ENCODE assay signal across 34 cellular contexts in genomic region chr16:79969458-79969857, GRCh38.
"Had no signal": no experiment of that assay in that cellular context is flagged by ENCODE, and none has a peak within 500 bp of the region (broad histone marks: within the 10 kb centered on the region; RNA-seq: fewer than 3 reads in every experiment).

No MANE protein-coding gene starts in this region.

- H3K9me3 ChIP-seq: adrenal gland, body of pancreas, breast epithelium had no signal

- H3K36me3 ChIP-seq: adrenal gland, brain microvascular endothelial cell, breast epithelium had no signal

- H3K9me3 Mint-ChIP-seq: activated B cell treated with CpG ODN at 0.5 μM for 24 hours; activated CD4-positive, alpha-beta memory T cell treated with anti-CD3 and anti-CD28 coated beads for 36 hours; activated CD4-positive, alpha-beta T cell treated with anti-CD3 and anti-CD28 coated beads, Interleukin-2, amount 10 ng/mL, durations not matched to agents 24 days and 14 days; activated CD8-positive, alpha-beta T cell treated with anti-CD3 and anti-CD28 coated beads for 36 hours; activated naive CD4-positive, alpha-beta T cell treated with anti-CD3 and anti-CD28 coated beads for 36 hours; activated naive CD4-positive, alpha-beta T cell treated with anti-CD3 and anti-CD28 coated beads, Interleukin-2, amount 50 U/mL, for 72 hours; activated naive CD8-positive, alpha-beta T cell treated with anti-CD3 and anti-CD28 coated beads for 36 hours; activated T-cell treated with anti-CD3 and anti-CD28 coated beads, Interleukin-2, amount 50 U/mL, for 4 hours; activated T-cell treated with anti-CD3 and anti-CD28 coated beads, Interleukin-2, amount 50 U/mL, for 72 hours; activated T-helper 1 cell treated with anti-CD3 and anti-CD28 coated beads, Interleukin-12 subunit alpha, Interleukin-12 subunit beta, Interleukin-2, Interleukin-4 antibody, amounts not matched to agents 30 ng/mL and 10 ng/mL and 1 ng/mL, durations not matched to agents 14 hours and 24 hours and 36 hours; activated T-helper 17 cell treated with anti-CD3 and anti-CD28 coated beads, Interleukin-2, amount 50 U/mL, for 72 hours; T-helper 2 cell treated with Interferon-gamma antibody and Interleukin-4, amounts not matched to agents 5 μg/mL and 100 μg/mL, for 36 hours had no signal

- H3K27me3 Mint-ChIP-seq: activated B cell treated with CpG ODN at 0.5 μM for 24 hours; activated CD8-positive, alpha-beta T cell treated with anti-CD3 and anti-CD28 coated beads for 36 hours; activated naive CD8-positive, alpha-beta T cell treated with anti-CD3 and anti-CD28 coated beads for 36 hours had no signal

- ATAC-seq: activated CD8-positive, alpha-beta T cell treated with anti-CD3 and anti-CD28 coated beads for 36 hours; activated naive CD4-positive, alpha-beta T cell treated with anti-CD3 and anti-CD28 coated beads, Interleukin-2, amount 50 U/mL, for 72 hours; activated T-cell treated with anti-CD3 and anti-CD28 coated beads, Interleukin-2, amount 50 U/mL, for 4 hours; activated T-cell treated with anti-CD3 and anti-CD28 coated beads, Interleukin-2, amount 50 U/mL, for 72 hours; activated T-helper 17 cell treated with anti-CD3 and anti-CD28 coated beads, Interleukin-2, amount 50 U/mL, for 72 hours; body of pancreas; T-cell had no signal

- H3K4me3 Mint-ChIP-seq: activated B cell treated with CpG ODN at 0.5 μM for 24 hours; activated CD4-positive, alpha-beta memory T cell treated with anti-CD3 and anti-CD28 coated beads for 36 hours; activated CD4-positive, alpha-beta T cell treated with anti-CD3 and anti-CD28 coated beads, Interleukin-2, amount 10 ng/mL, durations not matched to agents 24 days and 14 days; activated CD8-positive, alpha-beta T cell treated with anti-CD3 and anti-CD28 coated beads for 36 hours; activated naive CD4-positive, alpha-beta T cell treated with anti-CD3 and anti-CD28 coated beads for 36 hours; activated naive CD8-positive, alpha-beta T cell treated with anti-CD3 and anti-CD28 coated beads for 36 hours; activated T-cell treated with anti-CD3 and anti-CD28 coated beads, Interleukin-2, amount 50 U/mL, for 4 hours; activated T-cell treated with anti-CD3 and anti-CD28 coated beads, Interleukin-2, amount 50 U/mL, for 72 hours; activated T-helper 1 cell treated with anti-CD3 and anti-CD28 coated beads, Interleukin-12 subunit alpha, Interleukin-12 subunit beta, Interleukin-2, Interleukin-4 antibody, amounts not matched to agents 30 ng/mL and 10 ng/mL and 1 ng/mL, durations not matched to agents 14 hours and 24 hours and 36 hours; activated T-helper 17 cell treated with anti-CD3 and anti-CD28 coated beads, Interleukin-2, amount 50 U/mL, for 72 hours; T-cell; T-helper 2 cell treated with Interferon-gamma antibody and Interleukin-4, amounts not matched to agents 5 μg/mL and 100 μg/mL, for 36 hours had no signal

- H3K4me3 ChIP-seq: adrenal gland, body of pancreas, breast epithelium had no signal

- H3K4me1 Mint-ChIP-seq: activated B cell treated with CpG ODN at 0.5 μM for 24 hours; activated CD4-positive, alpha-beta T cell treated with anti-CD3 and anti-CD28 coated beads, Interleukin-2, amount 10 ng/mL, durations not matched to agents 24 days and 14 days; activated naive CD8-positive, alpha-beta T cell treated with anti-CD3 and anti-CD28 coated beads for 36 hours; activated T-helper 17 cell treated with anti-CD3 and anti-CD28 coated beads, Interleukin-2, amount 50 U/mL, for 72 hours; T-cell had no signal

- DNase-seq: activated B cell treated with CpG ODN at 0.5 μM for 24 hours; activated CD4-positive, alpha-beta memory T cell treated with anti-CD3 and anti-CD28 coated beads for 36 hours; activated CD4-positive, alpha-beta T cell treated with anti-CD3 and anti-CD28 coated beads for 4 hours; activated CD4-positive, alpha-beta T cell treated with anti-CD3 and anti-CD28 coated beads, Interleukin-2, amount 10 ng/mL, durations not matched to agents 24 days and 14 days; activated CD4-positive, alpha-beta T cell treated with anti-CD3 and anti-CD28 coated beads, Interleukin-2, amount 50 U/mL, for 1 hour; activated CD4-positive, alpha-beta T cell treated with anti-CD3 and anti-CD28 coated beads, Interleukin-2, amount 50 U/mL, for 4 hours; activated CD4-positive, CD25-positive, alpha-beta regulatory T cell treated with anti-CD3 and anti-CD28 coated beads, Interleukin-2, amount 50 U/mL, for 72 hours; activated CD8-positive, alpha-beta memory T cell treated with anti-CD3 and anti-CD28 coated beads, Interleukin-2, amount 50 U/mL, for 4 hours; activated CD8-positive, alpha-beta T cell treated with anti-CD3 and anti-CD28 coated beads for 36 hours; activated effector memory CD4-positive, alpha-beta T cell treated with anti-CD3 and anti-CD28 coated beads, Interleukin-2, amount 50 U/mL, for 16 hours; activated gamma-delta T cell treated with Interleukin-2 at 50 U/mL for 16 hours; activated naive CD4-positive, alpha-beta T cell; activated naive CD4-positive, alpha-beta T cell treated with anti-CD3 and anti-CD28 coated beads for 36 hours; activated naive CD4-positive, alpha-beta T cell treated with anti-CD3 and anti-CD28 coated beads, Interleukin-2, amount 50 U/mL, for 16 hours; activated naive CD8-positive, alpha-beta T cell treated with anti-CD3 and anti-CD28 coated beads for 36 hours; activated T-cell treated with anti-CD3 and anti-CD28 coated beads for 4 hours; activated T-cell treated with anti-CD3 and anti-CD28 coated beads, Interleukin-2, amount 50 U/mL, for 1 hour; activated T-cell treated with anti-CD3 and anti-CD28 coated beads, Interleukin-2, amount 50 U/mL, for 4 hours; activated T-cell treated with anti-CD3 and anti-CD28 coated beads, Interleukin-2, amount 50 U/mL, for 72 hours; adrenal gland; amniotic stem cell; aorta; body of pancreas; brain microvascular endothelial cell; central memory CD4-positive, alpha-beta T cell; T-cell; T-helper 2 cell; T-helper 9 cell had no signal

- H3K27me3 ChIP-seq: adrenal gland, body of pancreas, brain microvascular endothelial cell, breast epithelium had no signal

- H3K36me3 Mint-ChIP-seq: activated CD4-positive, alpha-beta memory T cell treated with anti-CD3 and anti-CD28 coated beads for 36 hours; activated naive CD8-positive, alpha-beta T cell treated with anti-CD3 and anti-CD28 coated beads for 36 hours; T-cell had no signal

- H3K4me1 ChIP-seq: adrenal gland, body of pancreas, breast epithelium had no signal

- H3K27ac Mint-ChIP-seq: activated B cell treated with CpG ODN at 0.5 μM for 24 hours; activated CD4-positive, alpha-beta memory T cell treated with anti-CD3 and anti-CD28 coated beads for 36 hours; activated CD4-positive, alpha-beta T cell treated with anti-CD3 and anti-CD28 coated beads, Interleukin-2, amount 10 ng/mL, durations not matched to agents 24 days and 14 days; activated CD8-positive, alpha-beta T cell treated with anti-CD3 and anti-CD28 coated beads for 36 hours; activated naive CD4-positive, alpha-beta T cell treated with anti-CD3 and anti-CD28 coated beads for 36 hours; activated naive CD4-positive, alpha-beta T cell treated with anti-CD3 and anti-CD28 coated beads, Interleukin-2, amount 50 U/mL, for 72 hours; activated naive CD8-positive, alpha-beta T cell treated with anti-CD3 and anti-CD28 coated beads for 36 hours; activated T-cell treated with anti-CD3 and anti-CD28 coated beads, Interleukin-2, amount 50 U/mL, for 72 hours; activated T-helper 1 cell treated with anti-CD3 and anti-CD28 coated beads, Interleukin-12 subunit alpha, Interleukin-12 subunit beta, Interleukin-2, Interleukin-4 antibody, amounts not matched to agents 30 ng/mL and 10 ng/mL and 1 ng/mL, durations not matched to agents 14 hours and 24 hours and 36 hours; activated T-helper 17 cell treated with anti-CD3 and anti-CD28 coated beads, Interleukin-2, amount 50 U/mL, for 72 hours; T-cell; T-helper 2 cell treated with Interferon-gamma antibody and Interleukin-4, amounts not matched to agents 5 μg/mL and 100 μg/mL, for 36 hours had no signal

- H3K27ac ChIP-seq: body of pancreas, brain microvascular endothelial cell, breast epithelium, VCaP had no signal
